1 cellular context compared by ENCODE assay signal in the genomic region with DNA sequence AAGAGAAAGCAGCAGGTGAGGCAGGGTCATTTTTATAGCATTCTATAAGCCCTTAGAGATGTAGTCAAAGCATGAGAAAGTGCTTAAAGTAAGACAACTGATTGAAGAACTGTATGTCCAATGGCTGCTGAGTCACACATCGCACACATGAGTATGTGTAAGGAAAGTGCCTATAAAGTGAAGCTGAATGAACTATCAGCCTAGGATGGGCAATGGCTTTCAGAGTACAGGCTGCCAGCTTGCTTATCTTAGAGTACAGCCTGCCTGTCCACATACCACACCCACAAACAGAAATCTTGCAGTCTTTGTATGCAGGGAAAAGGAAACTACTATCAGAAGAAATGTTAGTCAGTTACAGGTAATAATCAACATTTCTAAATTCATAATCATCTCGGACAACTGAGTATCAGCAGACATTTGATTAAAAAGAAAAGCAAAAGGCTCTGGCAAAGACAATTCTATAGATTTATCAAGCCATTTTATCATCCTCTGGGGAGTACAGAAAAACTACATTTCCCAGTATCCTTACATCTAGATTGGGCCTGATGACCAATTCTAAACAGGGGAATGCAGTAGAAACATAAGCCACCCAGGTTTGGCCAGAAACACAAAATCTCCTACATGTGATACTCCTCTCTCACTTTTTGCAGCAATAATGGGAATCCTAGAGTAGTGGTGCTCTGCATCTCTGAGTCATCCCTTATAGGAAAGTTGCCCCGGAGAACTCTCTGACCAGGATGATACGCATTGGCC.
TF ChIP-seq lines count a peak whose summit lies in the region.

No MANE protein-coding gene starts in this region.

TF ChIP-seq in K562, 482 proteins besides CTCF, POLR2A, EP300 and RAD21 (continued from another document and continues in another):
- TF ChIP-seq PKNOX1 (IDR thresholded peaks at IDR 0.05): peak; percentile 30; the same call in 1 of the 2 replicates
- TF ChIP-seq NFE2 (IDR thresholded peaks at IDR 0.05; ENCODE audit: low read depth): peak; percentile 85
- TF ChIP-seq SP1 (CRISPR knock-in tag; IDR thresholded peaks at IDR 0.05): peak; percentile 50; the same call in 1 of the 2 replicates
- peak in 1 of 2 experiments; percentile 36; a peak in 3 of 4 replicates for TF ChIP-seq KDM1A (IDR thresholded peaks at IDR 0.05)
- TF ChIP-seq ASH1L (IDR thresholded peaks at IDR 0.05; ENCODE audit: borderline replicate concordance, low read depth, partially characterized antibody): no peak
- no peak for TF ChIP-seq ZNF431 (CRISPR knock-in tag; IDR thresholded peaks at IDR 0.05)
- no peak for TF ChIP-seq ZNF184 (CRISPR knock-in tag; IDR thresholded peaks at IDR 0.05)
- TF ChIP-seq NCOA6 (IDR thresholded peaks at IDR 0.05): no peak
- TF ChIP-seq, protein P1, sequence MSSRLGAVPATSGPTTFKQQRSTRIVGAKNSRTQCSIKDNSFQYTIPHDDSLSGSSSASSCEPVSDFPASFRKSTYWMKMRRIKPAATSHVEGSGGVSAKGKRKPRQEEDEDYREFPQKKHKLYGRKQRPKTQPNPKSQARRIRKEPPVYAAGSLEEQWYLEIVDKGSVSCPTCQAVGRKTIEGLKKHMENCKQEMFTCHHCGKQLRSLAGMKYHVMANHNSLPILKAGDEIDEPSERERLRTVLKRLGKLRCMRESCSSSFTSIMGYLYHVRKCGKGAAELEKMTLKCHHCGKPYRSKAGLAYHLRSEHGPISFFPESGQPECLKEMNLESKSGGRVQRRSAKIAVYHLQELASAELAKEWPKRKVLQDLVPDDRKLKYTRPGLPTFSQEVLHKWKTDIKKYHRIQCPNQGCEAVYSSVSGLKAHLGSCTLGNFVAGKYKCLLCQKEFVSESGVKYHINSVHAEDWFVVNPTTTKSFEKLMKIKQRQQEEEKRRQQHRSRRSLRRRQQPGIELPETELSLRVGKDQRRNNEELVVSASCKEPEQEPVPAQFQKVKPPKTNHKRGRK (tag; IDR thresholded peaks at IDR 0.05): no peak
- no peak for TF ChIP-seq IRF9 (tag; IDR thresholded peaks at IDR 0.05)
- no peak for TF ChIP-seq BCOR (IDR thresholded peaks at IDR 0.05)
- TF ChIP-seq HMGN3 (IDR thresholded peaks at IDR 0.05; ENCODE audit: borderline replicate concordance, extremely low read depth, insufficient read length, low read depth, low read length): no peak
- peak in 1 of 2 experiments; percentile 91; a peak in 2 of 4 replicates for TF ChIP-seq MLLT1 (IDR thresholded peaks at IDR 0.05)
- TF ChIP-seq CREM (IDR thresholded peaks at IDR 0.05; ENCODE audit: low read depth): no peak
- no peak for TF ChIP-seq ZNF140 (CRISPR knock-in tag; IDR thresholded peaks at IDR 0.05)
- TF ChIP-seq MTA2 (IDR thresholded peaks at IDR 0.05; ENCODE audit: low read depth): peak; percentile 58
- TF ChIP-seq CTBP1 (IDR thresholded peaks at IDR 0.05; ENCODE audit: borderline replicate concordance): peak; percentile 52; the same call in 1 of the 2 replicates
- TF ChIP-seq, protein P2, sequence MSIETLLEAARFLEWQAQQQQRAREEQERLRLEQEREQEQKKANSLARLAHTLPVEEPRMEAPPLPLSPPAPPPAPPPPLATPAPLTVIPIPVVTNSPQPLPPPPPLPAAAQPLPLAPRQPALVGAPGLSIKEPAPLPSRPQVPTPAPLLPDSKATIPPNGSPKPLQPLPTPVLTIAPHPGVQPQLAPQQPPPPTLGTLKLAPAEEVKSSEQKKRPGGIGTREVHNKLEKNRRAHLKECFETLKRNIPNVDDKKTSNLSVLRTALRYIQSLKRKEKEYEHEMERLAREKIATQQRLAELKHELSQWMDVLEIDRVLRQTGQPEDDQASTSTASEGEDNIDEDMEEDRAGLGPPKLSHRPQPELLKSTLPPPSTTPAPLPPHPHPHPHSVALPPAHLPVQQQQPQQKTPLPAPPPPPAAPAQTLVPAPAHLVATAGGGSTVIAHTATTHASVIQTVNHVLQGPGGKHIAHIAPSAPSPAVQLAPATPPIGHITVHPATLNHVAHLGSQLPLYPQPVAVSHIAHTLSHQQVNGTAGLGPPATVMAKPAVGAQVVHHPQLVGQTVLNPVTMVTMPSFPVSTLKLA (conservative IDR thresholded peaks at IDR 0.05): peak; percentile 13 to 32; a peak in 1 of 4 replicates
- TF ChIP-seq, protein P3, sequence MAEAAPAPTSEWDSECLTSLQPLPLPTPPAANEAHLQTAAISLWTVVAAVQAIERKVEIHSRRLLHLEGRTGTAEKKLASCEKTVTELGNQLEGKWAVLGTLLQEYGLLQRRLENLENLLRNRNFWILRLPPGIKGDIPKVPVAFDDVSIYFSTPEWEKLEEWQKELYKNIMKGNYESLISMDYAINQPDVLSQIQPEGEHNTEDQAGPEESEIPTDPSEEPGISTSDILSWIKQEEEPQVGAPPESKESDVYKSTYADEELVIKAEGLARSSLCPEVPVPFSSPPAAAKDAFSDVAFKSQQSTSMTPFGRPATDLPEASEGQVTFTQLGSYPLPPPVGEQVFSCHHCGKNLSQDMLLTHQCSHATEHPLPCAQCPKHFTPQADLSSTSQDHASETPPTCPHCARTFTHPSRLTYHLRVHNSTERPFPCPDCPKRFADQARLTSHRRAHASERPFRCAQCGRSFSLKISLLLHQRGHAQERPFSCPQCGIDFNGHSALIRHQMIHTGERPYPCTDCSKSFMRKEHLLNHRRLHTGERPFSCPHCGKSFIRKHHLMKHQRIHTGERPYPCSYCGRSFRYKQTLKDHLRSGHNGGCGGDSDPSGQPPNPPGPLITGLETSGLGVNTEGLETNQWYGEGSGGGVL (CRISPR knock-in tag; IDR thresholded peaks at IDR 0.05): no peak
- TF ChIP-seq ERF (CRISPR knock-in tag; IDR thresholded peaks at IDR 0.05): no peak
- no peak for TF ChIP-seq ESRRA (IDR thresholded peaks at IDR 0.05; ENCODE audit: borderline replicate concordance, low read depth)
- no peak for TF ChIP-seq HDGF (IDR thresholded peaks at IDR 0.05)
- no peak for TF ChIP-seq POLR2H (tag; IDR thresholded peaks at IDR 0.05; ENCODE audit: low read depth)
- TF ChIP-seq BDP1 (IDR thresholded peaks at IDR 0.05; ENCODE audit: insufficient read depth, insufficient read length): no peak
- TF ChIP-seq TBL1XR1 (IDR thresholded peaks at IDR 0.05; ENCODE audit: low read length in 2 of 2): peak in 1 of 2 experiments; percentile 28; a peak in 1 of 4 replicates
- TF ChIP-seq SAFB (IDR thresholded peaks at IDR 0.05; ENCODE audit: borderline replicate concordance, low read depth, low read length): no peak
- TF ChIP-seq MTA3 (IDR thresholded peaks at IDR 0.05; ENCODE audit: borderline replicate concordance): peak; percentile 42; the same call in 1 of the 2 replicates
- TF ChIP-seq ZC3H11A (IDR thresholded peaks at IDR 0.05; ENCODE audit: low read depth, low read length): no peak
- TF ChIP-seq MAZ (CRISPR knock-in tag; conservative IDR thresholded peaks at IDR 0.05 in 1 of 2, IDR thresholded peaks at IDR 0.05 in 1 of 2): 0 out of 4 replicates have a peak, but pooled peaks of 1 of the 2 experiments have one; percentile 38
- TF ChIP-seq, protein P4, sequence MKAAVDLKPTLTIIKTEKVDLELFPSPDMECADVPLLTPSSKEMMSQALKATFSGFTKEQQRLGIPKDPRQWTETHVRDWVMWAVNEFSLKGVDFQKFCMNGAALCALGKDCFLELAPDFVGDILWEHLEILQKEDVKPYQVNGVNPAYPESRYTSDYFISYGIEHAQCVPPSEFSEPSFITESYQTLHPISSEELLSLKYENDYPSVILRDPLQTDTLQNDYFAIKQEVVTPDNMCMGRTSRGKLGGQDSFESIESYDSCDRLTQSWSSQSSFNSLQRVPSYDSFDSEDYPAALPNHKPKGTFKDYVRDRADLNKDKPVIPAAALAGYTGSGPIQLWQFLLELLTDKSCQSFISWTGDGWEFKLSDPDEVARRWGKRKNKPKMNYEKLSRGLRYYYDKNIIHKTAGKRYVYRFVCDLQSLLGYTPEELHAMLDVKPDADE (conservative IDR thresholded peaks at IDR 0.05; ENCODE audit: control insufficient read depth, low read depth, low read length): no peak; the same call in 1 of the 2 replicates
- no peak for TF ChIP-seq TFAP4 (CRISPR knock-in tag; IDR thresholded peaks at IDR 0.05; ENCODE audit: borderline replicate concordance)
- no peak for TF ChIP-seq DACH1 (IDR thresholded peaks at IDR 0.05; ENCODE audit: partially characterized antibody)
- peak; percentile 86 for TF ChIP-seq FOSL1 (tag; conservative IDR thresholded peaks at IDR 0.05)
- no peak for TF ChIP-seq E2F6 (IDR thresholded peaks at IDR 0.05; ENCODE audit: borderline replicate concordance in 1 of 2, extremely low read depth in 1 of 2, insufficient read depth in 1 of 2, insufficient read length in 1 of 2, low read depth in 1 of 2, low read length in 1 of 2, poor library complexity in 1 of 2, severe bottlenecking in 1 of 2)
- no peak for TF ChIP-seq MCM7 (IDR thresholded peaks at IDR 0.05)
- no peak for TF ChIP-seq ATF4 (CRISPR knock-in tag; IDR thresholded peaks at IDR 0.05)
- no peak for TF ChIP-seq RB1 (IDR thresholded peaks at IDR 0.05; ENCODE audit: low read depth)
- TF ChIP-seq TEAD4 (IDR thresholded peaks at IDR 0.05; ENCODE audit: low read length): peak; percentile 91
- TF ChIP-seq TEAD4 (CRISPR knock-in tag; IDR thresholded peaks at IDR 0.05; ENCODE audit: borderline replicate concordance): no peak
- TF ChIP-seq E2F8 (IDR thresholded peaks at IDR 0.05; ENCODE audit: low read depth, partially characterized antibody): no peak
